1 cellular context compared by ENCODE assay signal in the genomic region with DNA sequence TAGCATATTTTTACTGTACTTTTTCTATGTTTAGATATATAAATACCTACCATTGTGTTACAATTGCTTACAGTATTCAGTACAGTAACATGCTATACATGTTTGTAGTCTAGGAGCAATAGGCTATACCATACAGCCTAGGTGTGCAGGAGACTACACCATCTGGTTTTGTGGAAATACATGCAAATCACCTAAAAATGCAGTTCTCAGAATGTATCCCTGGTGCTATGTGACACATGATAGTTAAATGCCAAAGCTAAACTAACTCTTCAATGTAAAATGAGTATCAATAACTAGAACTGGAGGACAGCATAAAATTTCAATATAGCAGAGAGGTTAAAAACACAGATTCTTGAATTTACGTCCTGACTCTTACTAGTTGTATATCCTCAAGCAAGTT.
TF ChIP-seq lines count a peak whose summit lies in the region.

No MANE protein-coding gene starts in this region.

TF ChIP-seq in GM12878, 131 proteins besides CTCF, POLR2A, EP300 and RAD21:
- no peak for TF ChIP-seq SMARCA5 (IDR thresholded peaks at IDR 0.05)
- TF ChIP-seq, protein P1, sequence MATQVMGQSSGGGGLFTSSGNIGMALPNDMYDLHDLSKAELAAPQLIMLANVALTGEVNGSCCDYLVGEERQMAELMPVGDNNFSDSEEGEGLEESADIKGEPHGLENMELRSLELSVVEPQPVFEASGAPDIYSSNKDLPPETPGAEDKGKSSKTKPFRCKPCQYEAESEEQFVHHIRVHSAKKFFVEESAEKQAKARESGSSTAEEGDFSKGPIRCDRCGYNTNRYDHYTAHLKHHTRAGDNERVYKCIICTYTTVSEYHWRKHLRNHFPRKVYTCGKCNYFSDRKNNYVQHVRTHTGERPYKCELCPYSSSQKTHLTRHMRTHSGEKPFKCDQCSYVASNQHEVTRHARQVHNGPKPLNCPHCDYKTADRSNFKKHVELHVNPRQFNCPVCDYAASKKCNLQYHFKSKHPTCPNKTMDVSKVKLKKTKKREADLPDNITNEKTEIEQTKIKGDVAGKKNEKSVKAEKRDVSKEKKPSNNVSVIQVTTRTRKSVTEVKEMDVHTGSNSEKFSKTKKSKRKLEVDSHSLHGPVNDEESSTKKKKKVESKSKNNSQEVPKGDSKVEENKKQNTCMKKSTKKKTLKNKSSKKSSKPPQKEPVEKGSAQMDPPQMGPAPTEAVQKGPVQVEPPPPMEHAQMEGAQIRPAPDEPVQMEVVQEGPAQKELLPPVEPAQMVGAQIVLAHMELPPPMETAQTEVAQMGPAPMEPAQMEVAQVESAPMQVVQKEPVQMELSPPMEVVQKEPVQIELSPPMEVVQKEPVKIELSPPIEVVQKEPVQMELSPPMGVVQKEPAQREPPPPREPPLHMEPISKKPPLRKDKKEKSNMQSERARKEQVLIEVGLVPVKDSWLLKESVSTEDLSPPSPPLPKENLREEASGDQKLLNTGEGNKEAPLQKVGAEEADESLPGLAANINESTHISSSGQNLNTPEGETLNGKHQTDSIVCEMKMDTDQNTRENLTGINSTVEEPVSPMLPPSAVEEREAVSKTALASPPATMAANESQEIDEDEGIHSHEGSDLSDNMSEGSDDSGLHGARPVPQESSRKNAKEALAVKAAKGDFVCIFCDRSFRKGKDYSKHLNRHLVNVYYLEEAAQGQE (IDR thresholded peaks at IDR 0.05; ENCODE audit: low read depth, low read length) = no peak
- no peak for TF ChIP-seq ZNF622 (IDR thresholded peaks at IDR 0.05)
- no peak for TF ChIP-seq CHD2 (IDR thresholded peaks at IDR 0.05; ENCODE audit: borderline replicate concordance, low read depth, low read length)
- TF ChIP-seq, protein P2, sequence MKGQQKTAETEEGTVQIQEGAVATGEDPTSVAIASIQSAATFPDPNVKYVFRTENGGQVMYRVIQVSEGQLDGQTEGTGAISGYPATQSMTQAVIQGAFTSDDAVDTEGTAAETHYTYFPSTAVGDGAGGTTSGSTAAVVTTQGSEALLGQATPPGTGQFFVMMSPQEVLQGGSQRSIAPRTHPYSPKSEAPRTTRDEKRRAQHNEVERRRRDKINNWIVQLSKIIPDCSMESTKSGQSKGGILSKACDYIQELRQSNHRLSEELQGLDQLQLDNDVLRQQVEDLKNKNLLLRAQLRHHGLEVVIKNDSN (IDR thresholded peaks at IDR 0.05; ENCODE audit: borderline replicate concordance, extremely low read length, insufficient read depth, low read depth, low read length) = no peak
- no peak for TF ChIP-seq ATF7 (IDR thresholded peaks at IDR 0.05; ENCODE audit: low read depth)
- no peak for TF ChIP-seq SUPT20H (IDR thresholded peaks at IDR 0.05; ENCODE audit: borderline replicate concordance, control insufficient read depth, low read depth, low read length)
- no peak for TF ChIP-seq RBBP5 (conservative IDR thresholded peaks at IDR 0.05)
- no peak for TF ChIP-seq NRF1 (conservative IDR thresholded peaks at IDR 0.05; ENCODE audit: low read depth, low read length)
- no peak for TF ChIP-seq CEBPB (IDR thresholded peaks at IDR 0.05; ENCODE audit: borderline replicate concordance in 1 of 2, low read depth in 2 of 2, low read length in 2 of 2)
- TF ChIP-seq BHLHE40 (IDR thresholded peaks at IDR 0.05; ENCODE audit: borderline replicate concordance in 1 of 2, low read depth in 2 of 2, low read length in 1 of 2) = no peak
- TF ChIP-seq, protein P3, sequence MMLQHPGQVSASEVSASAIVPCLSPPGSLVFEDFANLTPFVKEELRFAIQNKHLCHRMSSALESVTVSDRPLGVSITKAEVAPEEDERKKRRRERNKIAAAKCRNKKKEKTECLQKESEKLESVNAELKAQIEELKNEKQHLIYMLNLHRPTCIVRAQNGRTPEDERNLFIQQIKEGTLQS (IDR thresholded peaks at IDR 0.05; ENCODE audit: borderline replicate concordance, extremely low read depth, low read depth, low read length) = no peak
- TF ChIP-seq YBX1 (IDR thresholded peaks at IDR 0.05) = no peak
- TF ChIP-seq EGR1 (IDR thresholded peaks at IDR 0.05; ENCODE audit: borderline replicate concordance in 1 of 2, low read depth in 2 of 2, low read length in 2 of 2) = no peak
- TF ChIP-seq ESRRA (IDR thresholded peaks at IDR 0.05; ENCODE audit: low read length) = no peak
- TF ChIP-seq IRF4 (IDR thresholded peaks at IDR 0.05; ENCODE audit: low read depth, low read length) = no peak
- TF ChIP-seq, protein P4, sequence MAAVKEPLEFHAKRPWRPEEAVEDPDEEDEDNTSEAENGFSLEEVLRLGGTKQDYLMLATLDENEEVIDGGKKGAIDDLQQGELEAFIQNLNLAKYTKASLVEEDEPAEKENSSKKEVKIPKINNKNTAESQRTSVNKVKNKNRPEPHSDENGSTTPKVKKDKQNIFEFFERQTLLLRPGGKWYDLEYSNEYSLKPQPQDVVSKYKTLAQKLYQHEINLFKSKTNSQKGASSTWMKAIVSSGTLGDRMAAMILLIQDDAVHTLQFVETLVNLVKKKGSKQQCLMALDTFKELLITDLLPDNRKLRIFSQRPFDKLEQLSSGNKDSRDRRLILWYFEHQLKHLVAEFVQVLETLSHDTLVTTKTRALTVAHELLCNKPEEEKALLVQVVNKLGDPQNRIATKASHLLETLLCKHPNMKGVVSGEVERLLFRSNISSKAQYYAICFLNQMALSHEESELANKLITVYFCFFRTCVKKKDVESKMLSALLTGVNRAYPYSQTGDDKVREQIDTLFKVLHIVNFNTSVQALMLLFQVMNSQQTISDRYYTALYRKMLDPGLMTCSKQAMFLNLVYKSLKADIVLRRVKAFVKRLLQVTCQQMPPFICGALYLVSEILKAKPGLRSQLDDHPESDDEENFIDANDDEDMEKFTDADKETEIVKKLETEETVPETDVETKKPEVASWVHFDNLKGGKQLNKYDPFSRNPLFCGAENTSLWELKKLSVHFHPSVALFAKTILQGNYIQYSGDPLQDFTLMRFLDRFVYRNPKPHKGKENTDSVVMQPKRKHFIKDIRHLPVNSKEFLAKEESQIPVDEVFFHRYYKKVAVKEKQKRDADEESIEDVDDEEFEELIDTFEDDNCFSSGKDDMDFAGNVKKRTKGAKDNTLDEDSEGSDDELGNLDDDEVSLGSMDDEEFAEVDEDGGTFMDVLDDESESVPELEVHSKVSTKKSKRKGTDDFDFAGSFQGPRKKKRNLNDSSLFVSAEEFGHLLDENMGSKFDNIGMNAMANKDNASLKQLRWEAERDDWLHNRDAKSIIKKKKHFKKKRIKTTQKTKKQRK (IDR thresholded peaks at IDR 0.05; ENCODE audit: low read depth, low read length) = no peak
- TF ChIP-seq, protein P5, sequence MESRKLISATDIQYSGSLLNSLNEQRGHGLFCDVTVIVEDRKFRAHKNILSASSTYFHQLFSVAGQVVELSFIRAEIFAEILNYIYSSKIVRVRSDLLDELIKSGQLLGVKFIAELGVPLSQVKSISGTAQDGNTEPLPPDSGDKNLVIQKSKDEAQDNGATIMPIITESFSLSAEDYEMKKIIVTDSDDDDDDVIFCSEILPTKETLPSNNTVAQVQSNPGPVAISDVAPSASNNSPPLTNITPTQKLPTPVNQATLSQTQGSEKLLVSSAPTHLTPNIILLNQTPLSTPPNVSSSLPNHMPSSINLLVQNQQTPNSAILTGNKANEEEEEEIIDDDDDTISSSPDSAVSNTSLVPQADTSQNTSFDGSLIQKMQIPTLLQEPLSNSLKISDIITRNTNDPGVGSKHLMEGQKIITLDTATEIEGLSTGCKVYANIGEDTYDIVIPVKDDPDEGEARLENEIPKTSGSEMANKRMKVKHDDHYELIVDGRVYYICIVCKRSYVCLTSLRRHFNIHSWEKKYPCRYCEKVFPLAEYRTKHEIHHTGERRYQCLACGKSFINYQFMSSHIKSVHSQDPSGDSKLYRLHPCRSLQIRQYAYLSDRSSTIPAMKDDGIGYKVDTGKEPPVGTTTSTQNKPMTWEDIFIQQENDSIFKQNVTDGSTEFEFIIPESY (IDR thresholded peaks at IDR 0.05) = no peak
- TF ChIP-seq CBX5 (IDR thresholded peaks at IDR 0.05; ENCODE audit: low read depth) = no peak
